In genomic region chr3:186492594-186492993, GRCh38 we compare ENCODE assay signal across 16 cellular contexts.
"Had no signal": no experiment of that assay in that cellular context is flagged by ENCODE, and none has a peak within 500 bp of the region (broad histone marks: within the 10 kb centered on the region; RNA-seq: fewer than 3 reads in every experiment).

No MANE protein-coding gene starts in this region.

- H3K27ac Mint-ChIP-seq: activated CD8-positive, alpha-beta T cell treated with anti-CD3 and anti-CD28 coated beads, Interleukin-2, amount 10 ng/mL, durations not matched to agents 7 days and 5 days; stimulated activated naive CD8-positive, alpha-beta T cell treated with anti-CD3 and anti-CD28 coated beads, Interleukin-15, amount 100 ng/mL, for 72 hours had no signal

- ATAC-seq: activated CD8-positive, alpha-beta T cell treated with anti-CD3 and anti-CD28 coated beads, Interleukin-2, amount 10 ng/mL, durations not matched to agents 7 days and 5 days; activated naive CD8-positive, alpha-beta T cell treated with anti-CD3 and anti-CD28 coated beads, Interleukin-2, amount 50 U/mL, for 24 hours; naive thymus-derived CD8-positive, alpha-beta T cell; psoas muscle; stimulated activated naive CD8-positive, alpha-beta T cell treated with anti-CD3 and anti-CD28 coated beads, Interleukin-15, amount 100 ng/mL, for 72 hours had no signal

- H3K27me3 ChIP-seq: sigmoid colon, thyroid gland had no signal

- DNase-seq: activated CD4-positive, alpha-beta T cell treated with anti-CD3 and anti-CD28 coated beads for 4 hours; activated CD8-positive, alpha-beta memory T cell treated with anti-CD3 and anti-CD28 coated beads, Interleukin-2, amount 50 U/mL, for 48 hours; activated CD8-positive, alpha-beta T cell treated with anti-CD3 and anti-CD28 coated beads, Interleukin-2, amount 10 ng/mL, durations not matched to agents 7 days and 5 days; activated naive CD4-positive, alpha-beta T cell treated with Interleukin-2 at 50 U/mL for 16 hours; activated naive CD8-positive, alpha-beta T cell treated with anti-CD3 and anti-CD28 coated beads, Interleukin-2, amount 50 U/mL, for 24 hours; central memory CD4-positive, alpha-beta T cell; hypothalamus; kidney glomerular epithelial cell; naive thymus-derived CD8-positive, alpha-beta T cell; occipital lobe; psoas muscle; sigmoid colon; stimulated activated CD4-positive, alpha-beta T cell treated with anti-CD3 and anti-CD28 coated beads, Interleukin-4, amount 100 ng/mL, for 1 hour; stimulated activated naive CD8-positive, alpha-beta T cell treated with anti-CD3 and anti-CD28 coated beads, Interleukin-15, amount 100 ng/mL, for 72 hours; T1000; thyroid gland had no signal

- H3K27me3 Mint-ChIP-seq: naive thymus-derived CD8-positive, alpha-beta T cell had no signal

- H3K36me3 ChIP-seq: sigmoid colon, thyroid gland had no signal

- H3K4me1 ChIP-seq: psoas muscle, sigmoid colon had no signal

- H3K9me3 ChIP-seq: psoas muscle, sigmoid colon, thyroid gland had no signal

- H3K4me3 ChIP-seq: psoas muscle, sigmoid colon, thyroid gland had no signal

- H3K27ac ChIP-seq: psoas muscle, thyroid gland had no signal

- H3K9me3 Mint-ChIP-seq: activated naive CD8-positive, alpha-beta T cell treated with anti-CD3 and anti-CD28 coated beads, Interleukin-2, amount 50 U/mL, for 24 hours; naive thymus-derived CD8-positive, alpha-beta T cell; stimulated activated naive CD8-positive, alpha-beta T cell treated with anti-CD3 and anti-CD28 coated beads, Interleukin-15, amount 100 ng/mL, for 72 hours had no signal

- H3K36me3 Mint-ChIP-seq: naive thymus-derived CD8-positive, alpha-beta T cell had no signal

- H3K4me3 Mint-ChIP-seq: activated CD8-positive, alpha-beta T cell treated with anti-CD3 and anti-CD28 coated beads, Interleukin-2, amount 10 ng/mL, durations not matched to agents 7 days and 5 days; activated naive CD8-positive, alpha-beta T cell treated with anti-CD3 and anti-CD28 coated beads, Interleukin-2, amount 50 U/mL, for 24 hours; naive thymus-derived CD8-positive, alpha-beta T cell; stimulated activated naive CD8-positive, alpha-beta T cell treated with anti-CD3 and anti-CD28 coated beads, Interleukin-15, amount 100 ng/mL, for 72 hours had no signal
